In the genomic region with DNA sequence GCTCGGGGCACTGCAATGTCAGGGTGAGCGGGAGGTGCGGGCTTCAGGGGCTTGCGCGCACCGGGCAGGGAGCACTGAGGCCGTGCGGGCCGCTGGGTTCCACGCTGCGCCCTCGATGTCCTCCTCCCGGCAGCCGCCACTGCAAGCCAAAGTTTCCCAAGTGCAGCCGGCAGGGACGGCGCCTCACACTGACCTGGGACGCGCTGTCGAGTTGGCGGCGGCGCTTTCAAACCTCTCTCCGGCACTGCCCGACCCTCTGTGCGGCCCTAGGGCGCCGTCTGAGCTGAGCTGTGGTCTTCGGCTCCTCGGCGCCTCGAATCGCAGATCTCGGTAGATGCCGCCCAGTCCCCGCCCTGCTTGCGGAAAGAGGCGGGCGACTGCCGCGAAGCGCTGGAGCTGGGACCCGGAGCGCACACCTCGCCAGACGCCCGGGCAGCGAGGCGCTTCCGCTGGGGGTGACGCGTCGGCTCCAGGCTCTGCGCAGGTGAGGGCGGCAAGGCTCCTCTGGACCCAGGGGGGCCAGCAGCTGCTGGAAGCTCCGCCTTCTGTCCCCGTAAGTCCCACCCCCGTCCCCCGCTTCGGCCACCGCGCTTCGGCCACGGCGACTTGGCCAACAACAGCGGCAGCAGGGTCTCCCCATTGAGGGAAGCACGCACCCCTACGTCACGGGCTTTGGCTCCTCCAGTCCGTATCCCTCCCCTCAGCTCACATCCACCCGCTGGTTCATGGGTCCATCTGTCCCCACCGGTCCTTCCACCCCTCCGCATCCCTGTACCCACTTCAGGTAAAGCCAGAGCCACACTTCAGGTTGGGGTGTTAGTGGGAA, we compare ENCODE assay signal across 1 cellular context.
TF ChIP-seq lines count a peak whose summit lies in the region.

A gene (minus strand): TSS at position 320 of the 826 bp plus-strand sequence. CDS start 10,261 bp downstream, outside the sequence.

TF ChIP-seq in HepG2, 621 proteins besides CTCF, POLR2A, EP300 and RAD21 (continued from another document and continues in another):
- TF ChIP-seq, protein P1, sequence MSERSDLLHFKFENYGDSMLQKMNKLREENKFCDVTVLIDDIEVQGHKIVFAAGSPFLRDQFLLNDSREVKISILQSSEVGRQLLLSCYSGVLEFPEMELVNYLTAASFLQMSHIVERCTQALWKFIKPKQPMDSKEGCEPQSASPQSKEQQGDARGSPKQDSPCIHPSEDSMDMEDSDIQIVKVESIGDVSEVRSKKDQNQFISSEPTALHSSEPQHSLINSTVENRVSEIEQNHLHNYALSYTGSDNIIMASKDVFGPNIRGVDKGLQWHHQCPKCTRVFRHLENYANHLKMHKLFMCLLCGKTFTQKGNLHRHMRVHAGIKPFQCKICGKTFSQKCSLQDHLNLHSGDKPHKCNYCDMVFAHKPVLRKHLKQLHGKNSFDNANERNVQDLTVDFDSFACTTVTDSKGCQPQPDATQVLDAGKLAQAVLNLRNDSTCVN (CRISPR knock-in tag; IDR thresholded peaks at IDR 0.05; ENCODE audit: borderline replicate concordance) = 0 out of 2 replicates have a peak, but pooled peaks have one; percentile 24
- TF ChIP-seq MAZ (IDR thresholded peaks at IDR 0.05; ENCODE audit: borderline replicate concordance, low read depth, low read length) = no peak
- TF ChIP-seq MAZ (CRISPR knock-in tag; IDR thresholded peaks at IDR 0.05; ENCODE audit: low read depth) = no peak
- peak; percentile 19; the same call in 1 of the 2 replicates for TF ChIP-seq ZFX (CRISPR knock-in tag; IDR thresholded peaks at IDR 0.05; ENCODE audit: low read depth)
- no peak for TF ChIP-seq ZNF7 (CRISPR knock-in tag; IDR thresholded peaks at IDR 0.05)
- TF ChIP-seq, protein P2, sequence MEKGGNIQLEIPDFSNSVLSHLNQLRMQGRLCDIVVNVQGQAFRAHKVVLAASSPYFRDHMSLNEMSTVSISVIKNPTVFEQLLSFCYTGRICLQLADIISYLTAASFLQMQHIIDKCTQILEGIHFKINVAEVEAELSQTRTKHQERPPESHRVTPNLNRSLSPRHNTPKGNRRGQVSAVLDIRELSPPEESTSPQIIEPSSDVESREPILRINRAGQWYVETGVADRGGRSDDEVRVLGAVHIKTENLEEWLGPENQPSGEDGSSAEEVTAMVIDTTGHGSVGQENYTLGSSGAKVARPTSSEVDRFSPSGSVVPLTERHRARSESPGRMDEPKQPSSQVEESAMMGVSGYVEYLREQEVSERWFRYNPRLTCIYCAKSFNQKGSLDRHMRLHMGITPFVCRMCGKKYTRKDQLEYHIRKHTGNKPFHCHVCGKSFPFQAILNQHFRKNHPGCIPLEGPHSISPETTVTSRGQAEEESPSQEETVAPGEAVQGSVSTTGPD (CRISPR knock-in tag; IDR thresholded peaks at IDR 0.05) = no peak
- TF ChIP-seq ZFP37 (CRISPR knock-in tag; IDR thresholded peaks at IDR 0.05; ENCODE audit: borderline replicate concordance) = no peak
- TF ChIP-seq, protein P3, sequence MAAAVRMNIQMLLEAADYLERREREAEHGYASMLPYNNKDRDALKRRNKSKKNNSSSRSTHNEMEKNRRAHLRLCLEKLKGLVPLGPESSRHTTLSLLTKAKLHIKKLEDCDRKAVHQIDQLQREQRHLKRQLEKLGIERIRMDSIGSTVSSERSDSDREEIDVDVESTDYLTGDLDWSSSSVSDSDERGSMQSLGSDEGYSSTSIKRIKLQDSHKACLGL (CRISPR knock-in tag; IDR thresholded peaks at IDR 0.05) = 0 out of 2 replicates have a peak, but pooled peaks have one; percentile 22
- no peak for TF ChIP-seq SAFB2 (CRISPR knock-in tag; IDR thresholded peaks at IDR 0.05; ENCODE audit: borderline replicate concordance, low read depth)
- no peak for TF ChIP-seq CBX5 (CRISPR knock-in tag; IDR thresholded peaks at IDR 0.05; ENCODE audit: borderline replicate concordance)
- peak; percentile 52 for TF ChIP-seq ZNF781 (CRISPR knock-in tag; IDR thresholded peaks at IDR 0.05; ENCODE audit: borderline replicate concordance, not compliant biosample characterization)
- TF ChIP-seq ZNF737 (CRISPR knock-in tag; IDR thresholded peaks at IDR 0.05; ENCODE audit: borderline replicate concordance) = no peak
- TF ChIP-seq ONECUT2 (CRISPR knock-in tag; IDR thresholded peaks at IDR 0.05) = no peak
- TF ChIP-seq ATF7-NPFF (CRISPR knock-in tag; IDR thresholded peaks at IDR 0.05; ENCODE audit: low read depth) = peak; percentile 16; the same call in 1 of the 2 replicates
- TF ChIP-seq KMT2A (CRISPR knock-in tag; IDR thresholded peaks at IDR 0.05) = peak; percentile 35; the same call in 1 of the 2 replicates
- no peak for TF ChIP-seq ZNF225 (CRISPR knock-in tag; IDR thresholded peaks at IDR 0.05)
- TF ChIP-seq, protein P4, sequence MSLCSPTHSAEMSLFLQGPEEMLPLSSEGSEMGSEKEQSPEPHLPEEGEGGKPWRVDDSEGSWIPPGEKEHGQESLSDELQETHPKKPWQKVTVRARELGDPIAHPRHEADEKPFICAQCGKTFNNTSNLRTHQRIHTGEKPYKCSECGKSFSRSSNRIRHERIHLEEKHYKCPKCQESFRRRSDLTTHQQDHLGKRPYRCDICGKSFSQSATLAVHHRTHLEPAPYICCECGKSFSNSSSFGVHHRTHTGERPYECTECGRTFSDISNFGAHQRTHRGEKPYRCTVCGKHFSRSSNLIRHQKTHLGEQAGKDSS (CRISPR knock-in tag; IDR thresholded peaks at IDR 0.05; ENCODE audit: borderline replicate concordance, low read depth) = peak; percentile 72; the same call in 1 of the 2 replicates
- no peak for TF ChIP-seq CEBPB (IDR thresholded peaks at IDR 0.05; ENCODE audit: borderline replicate concordance, low read depth, low read length)
- no peak for TF ChIP-seq STAG1 (CRISPR knock-in tag; IDR thresholded peaks at IDR 0.05)
- TF ChIP-seq, protein P5, sequence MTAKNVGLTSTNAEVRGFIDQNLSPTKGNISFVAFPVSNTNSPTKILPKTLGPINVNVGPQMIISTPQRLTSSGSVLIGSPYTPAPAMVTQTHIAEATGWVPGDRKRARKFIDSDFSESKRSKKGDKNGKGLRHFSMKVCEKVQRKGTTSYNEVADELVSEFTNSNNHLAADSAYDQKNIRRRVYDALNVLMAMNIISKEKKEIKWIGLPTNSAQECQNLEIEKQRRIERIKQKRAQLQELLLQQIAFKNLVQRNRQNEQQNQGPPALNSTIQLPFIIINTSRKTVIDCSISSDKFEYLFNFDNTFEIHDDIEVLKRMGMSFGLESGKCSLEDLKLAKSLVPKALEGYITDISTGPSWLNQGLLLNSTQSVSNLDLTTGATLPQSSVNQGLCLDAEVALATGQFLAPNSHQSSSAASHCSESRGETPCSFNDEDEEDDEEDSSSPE (CRISPR knock-in tag; IDR thresholded peaks at IDR 0.05) = peak; percentile 43; the same call in 1 of the 2 replicates
- no peak for TF ChIP-seq CCAR2 (optimal IDR thresholded peaks at IDR 0.05; ENCODE audit: low read depth, low read length)
- no peak for TF ChIP-seq CCDC6 (CRISPR knock-in tag; IDR thresholded peaks at IDR 0.05)
- no peak for TF ChIP-seq SP4 (CRISPR knock-in tag; IDR thresholded peaks at IDR 0.05)
- TF ChIP-seq, protein P6, sequence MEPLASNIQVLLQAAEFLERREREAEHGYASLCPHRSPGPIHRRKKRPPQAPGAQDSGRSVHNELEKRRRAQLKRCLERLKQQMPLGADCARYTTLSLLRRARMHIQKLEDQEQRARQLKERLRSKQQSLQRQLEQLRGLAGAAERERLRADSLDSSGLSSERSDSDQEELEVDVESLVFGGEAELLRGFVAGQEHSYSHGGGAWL (CRISPR knock-in tag; IDR thresholded peaks at IDR 0.05) = peak; percentile 75; the same call in 1 of the 2 replicates
- no peak for TF ChIP-seq NFYB (CRISPR knock-in tag; IDR thresholded peaks at IDR 0.05)
- TF ChIP-seq ZNF761 (CRISPR knock-in tag; conservative IDR thresholded peaks at IDR 0.05) = no peak
- TF ChIP-seq, protein P7, sequence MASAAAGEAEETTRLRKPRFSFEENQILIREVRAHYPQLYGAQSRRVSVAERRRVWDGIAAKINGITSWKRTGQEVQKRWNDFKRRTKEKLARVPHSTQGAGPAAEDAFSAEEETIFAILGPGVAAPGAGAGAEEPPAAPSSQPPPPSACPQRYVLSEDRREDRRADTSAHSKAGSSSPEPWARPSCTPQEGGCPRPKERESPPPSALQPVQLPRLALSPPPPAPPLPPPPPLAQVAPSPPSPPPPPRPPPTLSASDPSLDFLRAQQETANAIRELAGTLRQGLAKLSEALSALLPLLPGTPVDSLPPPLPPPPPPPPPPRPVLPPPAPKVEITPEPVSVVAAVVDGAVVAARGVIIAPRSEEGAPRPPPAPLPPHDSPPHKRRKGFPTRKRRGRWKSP (CRISPR knock-in tag; IDR thresholded peaks at IDR 0.05) = 0 out of 2 replicates have a peak, but pooled peaks have one; percentile 55
- TF ChIP-seq, protein P8, sequence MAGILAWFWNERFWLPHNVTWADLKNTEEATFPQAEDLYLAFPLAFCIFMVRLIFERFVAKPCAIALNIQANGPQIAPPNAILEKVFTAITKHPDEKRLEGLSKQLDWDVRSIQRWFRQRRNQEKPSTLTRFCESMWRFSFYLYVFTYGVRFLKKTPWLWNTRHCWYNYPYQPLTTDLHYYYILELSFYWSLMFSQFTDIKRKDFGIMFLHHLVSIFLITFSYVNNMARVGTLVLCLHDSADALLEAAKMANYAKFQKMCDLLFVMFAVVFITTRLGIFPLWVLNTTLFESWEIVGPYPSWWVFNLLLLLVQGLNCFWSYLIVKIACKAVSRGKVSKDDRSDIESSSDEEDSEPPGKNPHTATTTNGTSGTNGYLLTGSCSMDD (CRISPR knock-in tag; IDR thresholded peaks at IDR 0.05) = no peak
- TF ChIP-seq ZNF546 (CRISPR knock-in tag; conservative IDR thresholded peaks at IDR 0.05) = no peak
- peak; percentile 46; the same call in 1 of the 2 replicates for TF ChIP-seq KDM2A (CRISPR knock-in tag; IDR thresholded peaks at IDR 0.05; ENCODE audit: borderline replicate concordance, low read depth)
- TF ChIP-seq, protein P9, sequence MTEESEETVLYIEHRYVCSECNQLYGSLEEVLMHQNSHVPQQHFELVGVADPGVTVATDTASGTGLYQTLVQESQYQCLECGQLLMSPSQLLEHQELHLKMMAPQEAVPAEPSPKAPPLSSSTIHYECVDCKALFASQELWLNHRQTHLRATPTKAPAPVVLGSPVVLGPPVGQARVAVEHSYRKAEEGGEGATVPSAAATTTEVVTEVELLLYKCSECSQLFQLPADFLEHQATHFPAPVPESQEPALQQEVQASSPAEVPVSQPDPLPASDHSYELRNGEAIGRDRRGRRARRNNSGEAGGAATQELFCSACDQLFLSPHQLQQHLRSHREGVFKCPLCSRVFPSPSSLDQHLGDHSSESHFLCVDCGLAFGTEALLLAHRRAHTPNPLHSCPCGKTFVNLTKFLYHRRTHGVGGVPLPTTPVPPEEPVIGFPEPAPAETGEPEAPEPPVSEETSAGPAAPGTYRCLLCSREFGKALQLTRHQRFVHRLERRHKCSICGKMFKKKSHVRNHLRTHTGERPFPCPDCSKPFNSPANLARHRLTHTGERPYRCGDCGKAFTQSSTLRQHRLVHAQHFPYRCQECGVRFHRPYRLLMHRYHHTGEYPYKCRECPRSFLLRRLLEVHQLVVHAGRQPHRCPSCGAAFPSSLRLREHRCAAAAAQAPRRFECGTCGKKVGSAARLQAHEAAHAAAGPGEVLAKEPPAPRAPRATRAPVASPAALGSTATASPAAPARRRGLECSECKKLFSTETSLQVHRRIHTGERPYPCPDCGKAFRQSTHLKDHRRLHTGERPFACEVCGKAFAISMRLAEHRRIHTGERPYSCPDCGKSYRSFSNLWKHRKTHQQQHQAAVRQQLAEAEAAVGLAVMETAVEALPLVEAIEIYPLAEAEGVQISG (CRISPR knock-in tag; IDR thresholded peaks at IDR 0.05) = 0 out of 2 replicates have a peak, but pooled peaks have one; percentile 24
- TF ChIP-seq ZNF12 (CRISPR knock-in tag; IDR thresholded peaks at IDR 0.05) = no peak
- TF ChIP-seq SALL1 (CRISPR knock-in tag; IDR thresholded peaks at IDR 0.05) = peak; percentile 47; the same call in 1 of the 2 replicates
- TF ChIP-seq, protein P10, sequence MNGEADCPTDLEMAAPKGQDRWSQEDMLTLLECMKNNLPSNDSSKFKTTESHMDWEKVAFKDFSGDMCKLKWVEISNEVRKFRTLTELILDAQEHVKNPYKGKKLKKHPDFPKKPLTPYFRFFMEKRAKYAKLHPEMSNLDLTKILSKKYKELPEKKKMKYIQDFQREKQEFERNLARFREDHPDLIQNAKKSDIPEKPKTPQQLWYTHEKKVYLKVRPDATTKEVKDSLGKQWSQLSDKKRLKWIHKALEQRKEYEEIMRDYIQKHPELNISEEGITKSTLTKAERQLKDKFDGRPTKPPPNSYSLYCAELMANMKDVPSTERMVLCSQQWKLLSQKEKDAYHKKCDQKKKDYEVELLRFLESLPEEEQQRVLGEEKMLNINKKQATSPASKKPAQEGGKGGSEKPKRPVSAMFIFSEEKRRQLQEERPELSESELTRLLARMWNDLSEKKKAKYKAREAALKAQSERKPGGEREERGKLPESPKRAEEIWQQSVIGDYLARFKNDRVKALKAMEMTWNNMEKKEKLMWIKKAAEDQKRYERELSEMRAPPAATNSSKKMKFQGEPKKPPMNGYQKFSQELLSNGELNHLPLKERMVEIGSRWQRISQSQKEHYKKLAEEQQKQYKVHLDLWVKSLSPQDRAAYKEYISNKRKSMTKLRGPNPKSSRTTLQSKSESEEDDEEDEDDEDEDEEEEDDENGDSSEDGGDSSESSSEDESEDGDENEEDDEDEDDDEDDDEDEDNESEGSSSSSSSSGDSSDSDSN (CRISPR knock-in tag; IDR thresholded peaks at IDR 0.05) = peak; percentile 45
- TF ChIP-seq, protein P11, sequence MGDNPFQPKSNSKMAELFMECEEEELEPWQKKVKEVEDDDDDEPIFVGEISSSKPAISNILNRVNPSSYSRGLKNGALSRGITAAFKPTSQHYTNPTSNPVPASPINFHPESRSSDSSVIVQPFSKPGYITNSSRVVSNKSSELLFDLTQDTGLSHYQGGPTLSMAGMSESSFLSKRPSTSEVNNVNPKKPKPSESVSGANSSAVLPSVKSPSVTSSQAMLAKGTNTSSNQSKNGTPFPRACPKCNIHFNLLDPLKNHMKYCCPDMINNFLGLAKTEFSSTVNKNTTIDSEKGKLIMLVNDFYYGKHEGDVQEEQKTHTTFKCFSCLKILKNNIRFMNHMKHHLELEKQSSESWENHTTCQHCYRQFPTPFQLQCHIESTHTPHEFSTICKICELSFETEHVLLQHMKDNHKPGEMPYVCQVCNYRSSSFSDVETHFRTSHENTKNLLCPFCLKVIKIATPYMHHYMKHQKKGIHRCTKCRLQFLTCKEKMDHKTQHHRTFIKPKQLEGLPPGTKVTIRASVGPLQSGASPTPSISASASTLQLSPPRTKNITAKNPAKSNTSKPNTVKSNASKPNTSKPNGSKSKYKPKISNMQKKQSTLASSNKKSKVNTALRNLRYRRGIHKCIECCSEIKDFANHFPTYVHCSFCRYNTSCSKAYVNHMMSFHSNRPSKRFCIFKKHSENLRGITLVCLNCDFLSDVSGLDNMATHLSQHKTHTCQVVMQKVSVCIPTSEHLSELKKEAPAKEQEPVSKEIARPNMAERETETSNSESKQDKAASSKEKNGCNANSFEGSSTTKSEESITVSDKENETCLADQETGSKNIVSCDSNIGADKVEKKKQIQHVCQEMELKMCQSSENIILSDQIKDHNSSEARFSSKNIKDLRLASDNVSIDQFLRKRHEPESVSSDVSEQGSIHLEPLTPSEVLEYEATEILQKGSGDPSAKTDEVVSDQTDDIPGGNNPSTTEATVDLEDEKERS (CRISPR knock-in tag; IDR thresholded peaks at IDR 0.05) = peak; percentile 81; the same call in 1 of the 2 replicates
- TF ChIP-seq ZNF891 (CRISPR knock-in tag; IDR thresholded peaks at IDR 0.05) = no peak
- TF ChIP-seq, protein P12, sequence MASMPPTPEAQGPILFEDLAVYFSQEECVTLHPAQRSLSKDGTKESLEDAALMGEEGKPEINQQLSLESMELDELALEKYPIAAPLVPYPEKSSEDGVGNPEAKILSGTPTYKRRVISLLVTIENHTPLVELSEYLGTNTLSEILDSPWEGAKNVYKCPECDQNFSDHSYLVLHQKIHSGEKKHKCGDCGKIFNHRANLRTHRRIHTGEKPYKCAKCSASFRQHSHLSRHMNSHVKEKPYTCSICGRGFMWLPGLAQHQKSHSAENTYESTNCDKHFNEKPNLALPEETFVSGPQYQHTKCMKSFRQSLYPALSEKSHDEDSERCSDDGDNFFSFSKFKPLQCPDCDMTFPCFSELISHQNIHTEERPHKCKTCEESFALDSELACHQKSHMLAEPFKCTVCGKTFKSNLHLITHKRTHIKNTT (CRISPR knock-in tag; IDR thresholded peaks at IDR 0.05) = no peak
- TF ChIP-seq NR2F1 (CRISPR knock-in tag; IDR thresholded peaks at IDR 0.05) = no peak
- no peak for TF ChIP-seq ADNP (CRISPR knock-in tag; IDR thresholded peaks at IDR 0.05)
